Comparison of ENCODE assay signal across 18 cellular contexts in the genomic region with DNA sequence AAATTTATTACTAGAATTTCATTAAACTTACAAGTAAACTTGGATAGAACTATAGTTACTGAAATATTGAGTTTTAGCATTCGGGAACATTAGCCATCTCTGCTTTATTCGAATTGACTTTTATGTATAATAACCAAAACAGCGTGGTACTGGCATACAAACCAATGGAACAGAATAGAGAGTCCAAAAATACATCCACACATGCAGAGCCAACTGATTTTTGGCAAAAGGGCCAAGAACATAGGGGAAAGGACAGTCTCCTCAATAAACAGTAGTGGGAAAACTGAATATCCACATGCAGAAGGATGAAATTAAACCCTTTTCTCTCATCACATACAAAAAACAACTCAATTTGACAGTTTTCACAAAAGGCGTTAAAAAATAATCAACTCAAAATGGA.
DNase-seq lines count a peak whose midpoint lies in the region; ATAC-seq and TF ChIP-seq lines count a peak whose summit lies in the region.
"Had no signal": no experiment of that assay in that cellular context is flagged by ENCODE, and none has a peak within 500 bp of the region (broad histone marks: within the 10 kb centered on the region; RNA-seq: fewer than 3 reads in every experiment).

No MANE protein-coding gene starts in this region.

- no peaks in the 10 kb centered on the region for H3K4me1 ChIP-seq in heart left ventricle
- H3K4me1 ChIP-seq: A549; BLaER1 treated with 17β-estradiol and CSF1 and Interleukin-3, amounts not matched to agents 10 nM and 100 nM; Caco-2 had no signal

- no peak for TF ChIP-seq CTCF in heart left ventricle (IDR thresholded peaks at IDR 0.05)
- TF ChIP-seq CTCF in RWPE1 (conservative IDR thresholded peaks at IDR 0.05; ENCODE audit: low read depth), result no peak

- TF ChIP-seq POLR2A in heart left ventricle (IDR thresholded peaks at IDR 0.05), result no peak

- POLR2A ChIA-PET in RWPE1 (lab: Yijun Ruan, JAX; ENCODE audit: low non-redundant PET), result no interaction called here

- 79 to 89% (median 85%) methylated on average over 4 of the region's 4 CpGs for WGBS in heart left ventricle, 4 donors

- H3K9me3 ChIP-seq in heart left ventricle, result no peaks in the 10 kb centered on the region
- H3K9me3 ChIP-seq: A549; BLaER1 treated with 17β-estradiol and CSF1 and Interleukin-3, amounts not matched to agents 10 nM and 100 nM; Caco-2 had no signal

- no peak overlapping the region for H3K4me3 ChIP-seq in heart left ventricle
- H3K4me3 ChIP-seq: A549; BLaER1 treated with 17β-estradiol and CSF1 and Interleukin-3, amounts not matched to agents 10 nM and 100 nM; GM12878 had no signal

- intact Hi-C loops in Right ventricle myocardium superior (cut with DNase I), result no loop called here
- intact Hi-C loops in heart left ventricle (cut with DNase I), result no loop called here

- ATAC-seq in Right ventricle myocardium superior (ENCODE audit: poor library complexity) (peak; percentile 56), heart left ventricle (no peak)
- ATAC-seq: A549; CD8-positive, alpha-beta T cell; GM12878 had no signal

- no peak overlapping the region for H3K27ac ChIP-seq in heart left ventricle
- H3K27ac ChIP-seq in RWPE1, result no peak overlapping the region
- H3K27ac ChIP-seq: 22Rv1; A549; BLaER1 treated with 17β-estradiol and CSF1 and Interleukin-3, amounts not matched to agents 10 nM and 100 nM; C4-2B had no signal

- peaks cover 0 to 54% (median 0%) of the 10 kb centered on the region in 9 donors for H3K36me3 ChIP-seq in heart left ventricle

- CTCF ChIA-PET in RWPE1 (lab: Yijun Ruan, JAX), result interaction anchor here (0.6 kb wide), 2 partner anchors 104 to 848 kb away, joined by 3 read pairs; no protein-coding TSS in a partner anchor

- DNase-seq in Right ventricle myocardium superior, result no peak
- DNase-seq in heart left ventricle, result no peak
- peak; percentile 9 for DNase-seq in cerebellum (ENCODE audit: low spot score)
- DNase-seq in pons (ENCODE audit: low spot score), result peak; percentile 12
- DNase-seq in NCI-H526 (lab: John Stamatoyannopoulos, UW), result no peak
- no peak for DNase-seq in RWPE1 (ENCODE audit: low spot score)
- DNase-seq: AML-193; Caco-2; Calu3; CD4-positive, alpha-beta T cell; CD8-positive, alpha-beta T cell; DMS79 treated with DMSO at 0.1 percent for 48 hours; GDM1 had no signal

- H3K27me3 ChIP-seq in heart left ventricle, result no peaks in the 10 kb centered on the region
- H3K27me3 ChIP-seq: BLaER1 treated with 17β-estradiol and CSF1 and Interleukin-3, amounts not matched to agents 10 nM and 100 nM had no signal

Comparison
In these comparisons a context has a peak if more than half of its experiments do, and no peak if none do; other contexts are left out.
1. DNase-seq: peak in cerebellum (single experiment) and pons (single experiment); none in Right ventricle myocardium superior (single experiment), heart left ventricle (0 of 5), NCI-H526 (0 of 2) and RWPE1 (single experiment).